ENCODE assay signal across 3 cellular contexts in genomic region chr6:107082045-107082444, GRCh38.
TF ChIP-seq lines count a peak whose summit lies in the region.

No MANE protein-coding gene starts in this region.

TF ChIP-seq in GM23338, 12 proteins besides CTCF, POLR2A, EP300 and RAD21:
- TF ChIP-seq REST (IDR thresholded peaks at IDR 0.05; ENCODE audit: unreplicated experiment) (no peak), ZNF114 (CRISPR knock-in tag; IDR thresholded peaks at IDR 0.05) (no peak), POLR2AphosphoS5 (IDR thresholded peaks at IDR 0.05; ENCODE audit: low read depth) (no peak), STAT1 (IDR thresholded peaks at IDR 0.05; ENCODE audit: unreplicated experiment) (no peak), EZH2phosphoT487 (IDR thresholded peaks at IDR 0.05; ENCODE audit: unreplicated experiment) (no peak), JUNB (IDR thresholded peaks at IDR 0.05; ENCODE audit: unreplicated experiment) (no peak), EZH2 (IDR thresholded peaks at IDR 0.05; ENCODE audit: low read depth, unreplicated experiment) (no peak)
- TF ChIP-seq, protein P1, sequence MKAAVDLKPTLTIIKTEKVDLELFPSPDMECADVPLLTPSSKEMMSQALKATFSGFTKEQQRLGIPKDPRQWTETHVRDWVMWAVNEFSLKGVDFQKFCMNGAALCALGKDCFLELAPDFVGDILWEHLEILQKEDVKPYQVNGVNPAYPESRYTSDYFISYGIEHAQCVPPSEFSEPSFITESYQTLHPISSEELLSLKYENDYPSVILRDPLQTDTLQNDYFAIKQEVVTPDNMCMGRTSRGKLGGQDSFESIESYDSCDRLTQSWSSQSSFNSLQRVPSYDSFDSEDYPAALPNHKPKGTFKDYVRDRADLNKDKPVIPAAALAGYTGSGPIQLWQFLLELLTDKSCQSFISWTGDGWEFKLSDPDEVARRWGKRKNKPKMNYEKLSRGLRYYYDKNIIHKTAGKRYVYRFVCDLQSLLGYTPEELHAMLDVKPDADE (IDR thresholded peaks at IDR 0.05) = no peak

TF ChIP-seq in GM12878, 131 proteins besides CTCF, POLR2A, EP300 and RAD21:
- TF ChIP-seq, protein P2, sequence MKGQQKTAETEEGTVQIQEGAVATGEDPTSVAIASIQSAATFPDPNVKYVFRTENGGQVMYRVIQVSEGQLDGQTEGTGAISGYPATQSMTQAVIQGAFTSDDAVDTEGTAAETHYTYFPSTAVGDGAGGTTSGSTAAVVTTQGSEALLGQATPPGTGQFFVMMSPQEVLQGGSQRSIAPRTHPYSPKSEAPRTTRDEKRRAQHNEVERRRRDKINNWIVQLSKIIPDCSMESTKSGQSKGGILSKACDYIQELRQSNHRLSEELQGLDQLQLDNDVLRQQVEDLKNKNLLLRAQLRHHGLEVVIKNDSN (IDR thresholded peaks at IDR 0.05; ENCODE audit: borderline replicate concordance, extremely low read length, insufficient read depth, low read depth, low read length) = no peak
- no peak for TF ChIP-seq MEF2B (IDR thresholded peaks at IDR 0.05; ENCODE audit: partially characterized antibody, poor library complexity, severe bottlenecking)
- no peak for TF ChIP-seq HSF1 (IDR thresholded peaks at IDR 0.05; ENCODE audit: low read depth, low read length)
- no peak for TF ChIP-seq POLR2AphosphoS2 (IDR thresholded peaks at IDR 0.05; ENCODE audit: low read depth, low read length)
- TF ChIP-seq CHD1 (IDR thresholded peaks at IDR 0.05; ENCODE audit: low read depth, low read length) = no peak
- no peak for TF ChIP-seq BMI1 (IDR thresholded peaks at IDR 0.05; ENCODE audit: borderline replicate concordance)
- no peak for TF ChIP-seq ZNF384 (IDR thresholded peaks at IDR 0.05; ENCODE audit: borderline replicate concordance, low read depth, low read length)

TF ChIP-seq in HepG2, 621 proteins besides CTCF, POLR2A, EP300 and RAD21:
- TF ChIP-seq ZNF773 (CRISPR knock-in tag; IDR thresholded peaks at IDR 0.05; ENCODE audit: borderline replicate concordance) (no peak), ZKSCAN5 (CRISPR knock-in tag; IDR thresholded peaks at IDR 0.05) (no peak), DNMT1 (CRISPR knock-in tag; IDR thresholded peaks at IDR 0.05) (no peak), SMC3 (IDR thresholded peaks at IDR 0.05; ENCODE audit: low read length) (peak; percentile 18; the same call in 1 of the 2 replicates), ZFP91 (CRISPR knock-in tag; IDR thresholded peaks at IDR 0.05; ENCODE audit: borderline replicate concordance) (no peak), XRCC5 (optimal IDR thresholded peaks at IDR 0.05; ENCODE audit: low read length) (no peak), MXD1 (CRISPR knock-in tag; IDR thresholded peaks at IDR 0.05) (no peak), NR2F1 (CRISPR knock-in tag; IDR thresholded peaks at IDR 0.05) (no peak), ZNF792 (CRISPR knock-in tag; IDR thresholded peaks at IDR 0.05) (no peak), ZNF260 (CRISPR knock-in tag; IDR thresholded peaks at IDR 0.05; ENCODE audit: borderline replicate concordance, low read depth) (no peak), STAG1 (CRISPR knock-in tag; IDR thresholded peaks at IDR 0.05) (peak; percentile 41), GZF1 (CRISPR knock-in tag; IDR thresholded peaks at IDR 0.05) (no peak), CEBPG (CRISPR knock-in tag; IDR thresholded peaks at IDR 0.05) (peak; percentile 25; the same call in 1 of the 2 replicates), ZNF574 (CRISPR knock-in tag; IDR thresholded peaks at IDR 0.05) (0 out of 2 replicates have a peak, but pooled peaks have one; percentile 18), SNAI1 (CRISPR knock-in tag; IDR thresholded peaks at IDR 0.05; ENCODE audit: borderline replicate concordance) (no peak), ZNF788 (CRISPR knock-in tag; IDR thresholded peaks at IDR 0.05; ENCODE audit: borderline replicate concordance) (no peak)
- TF ChIP-seq, protein P3, sequence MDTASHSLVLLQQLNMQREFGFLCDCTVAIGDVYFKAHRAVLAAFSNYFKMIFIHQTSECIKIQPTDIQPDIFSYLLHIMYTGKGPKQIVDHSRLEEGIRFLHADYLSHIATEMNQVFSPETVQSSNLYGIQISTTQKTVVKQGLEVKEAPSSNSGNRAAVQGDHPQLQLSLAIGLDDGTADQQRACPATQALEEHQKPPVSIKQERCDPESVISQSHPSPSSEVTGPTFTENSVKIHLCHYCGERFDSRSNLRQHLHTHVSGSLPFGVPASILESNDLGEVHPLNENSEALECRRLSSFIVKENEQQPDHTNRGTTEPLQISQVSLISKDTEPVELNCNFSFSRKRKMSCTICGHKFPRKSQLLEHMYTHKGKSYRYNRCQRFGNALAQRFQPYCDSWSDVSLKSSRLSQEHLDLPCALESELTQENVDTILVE (CRISPR knock-in tag; IDR thresholded peaks at IDR 0.05) = no peak
